In the genomic region with DNA sequence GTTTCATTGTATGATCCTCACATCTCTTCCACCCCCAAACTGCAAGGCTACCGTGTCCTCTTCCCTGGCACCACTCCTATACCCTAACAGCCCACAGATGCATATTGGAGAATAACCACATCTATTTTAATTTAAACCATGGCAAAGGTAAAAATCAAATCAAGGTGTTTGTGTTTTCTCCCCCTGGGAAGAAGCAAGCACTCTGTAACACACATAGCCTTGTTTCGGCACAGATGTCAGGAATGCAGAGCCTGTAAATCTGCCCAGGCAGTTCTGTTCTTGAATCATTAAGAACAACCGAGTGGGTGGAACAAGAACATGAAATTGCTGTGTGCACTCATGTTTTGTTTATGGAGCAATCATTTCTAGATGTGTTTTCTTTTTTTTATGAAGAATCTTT, we compare ENCODE assay signal across 16 cellular contexts. TPM values are rescaled to one million over a fixed set of nuclear protein-coding genes. Genes with fewer than 3 reads are reported as not detected.
DNase-seq lines count a peak whose midpoint lies in the region; ATAC-seq, FAIRE-seq and TF ChIP-seq lines count a peak whose summit lies in the region.
"Had no signal": no experiment of that assay in that cellular context is flagged by ENCODE, and none has a peak within 500 bp of the region (broad histone marks: within the 10 kb centered on the region; RNA-seq: fewer than 3 reads in every experiment).

No MANE protein-coding gene starts in this region.

- H3K36me3 ChIP-seq in HEK293 (ENCODE audit: control insufficient read depth in 2 of 2, insufficient read depth in 1 of 2, low read length in 2 of 2) (no peaks in the 10 kb centered on the region), keratinocyte (ENCODE audit: control insufficient read depth in 2 of 2, extremely low read depth in 1 of 2, insufficient read depth in 2 of 2, low read length in 2 of 2) (no peaks in the 10 kb centered on the region), smooth muscle cell (ENCODE audit: low read depth) (no peaks in the 10 kb centered on the region)
- H3K36me3 ChIP-seq: uterus had no signal

- H3K4me1 Mint-ChIP-seq in activated CD4-positive, alpha-beta T cell treated with anti-CD3 and anti-CD28 coated beads, Interleukin-2, amount 10 ng/mL, durations not matched to agents 7 days and 5 days, result peaks cover 3% of the 10 kb centered on the region
- peaks cover 15% of the 10 kb centered on the region for H3K4me1 Mint-ChIP-seq in activated T-cell treated with anti-CD3 and anti-CD28 coated beads, Interleukin-2, amount 50 U/mL, for 72 hours (ENCODE audit: low read depth)
- H3K4me1 Mint-ChIP-seq: immature natural killer cell had no signal

- H3K27me3 ChIP-seq in keratinocyte (ENCODE audit: control insufficient read depth, extremely low read depth, insufficient read depth, low read length) (no peaks in the 10 kb centered on the region), smooth muscle cell (ENCODE audit: low read depth) (no peaks in the 10 kb centered on the region)
- H3K27me3 ChIP-seq: uterus had no signal

- no peak overlapping the region for H3K27ac Mint-ChIP-seq in activated CD4-positive, alpha-beta T cell treated with anti-CD3 and anti-CD28 coated beads, Interleukin-2, amount 10 ng/mL, durations not matched to agents 7 days and 5 days
- H3K27ac Mint-ChIP-seq in activated T-cell treated with anti-CD3 and anti-CD28 coated beads, Interleukin-2, amount 50 U/mL, for 72 hours, result no peak overlapping the region
- H3K27ac Mint-ChIP-seq: immature natural killer cell, T-cell had no signal

- H3K9me3 Mint-ChIP-seq in activated CD4-positive, alpha-beta T cell treated with anti-CD3 and anti-CD28 coated beads, Interleukin-2, amount 10 ng/mL, durations not matched to agents 7 days and 5 days, result no peaks in the 10 kb centered on the region
- H3K9me3 Mint-ChIP-seq in activated T-cell treated with anti-CD3 and anti-CD28 coated beads, Interleukin-2, amount 50 U/mL, for 72 hours, result no peaks in the 10 kb centered on the region
- H3K9me3 Mint-ChIP-seq: immature natural killer cell, T-cell had no signal

- no peaks in the 10 kb centered on the region for H3K9me1 ChIP-seq in keratinocyte (ENCODE audit: control insufficient read depth, extremely low read depth, insufficient read depth, low read length)

- no peak for TF ChIP-seq CTCF in HEK293 (tag by site-specific recombination; IDR thresholded peaks at IDR 0.05)
- no peak for TF ChIP-seq CTCF in keratinocyte (optimal IDR thresholded peaks at IDR 0.05 in 1 of 3, IDR thresholded peaks at IDR 0.05 in 1 of 3, conservative IDR thresholded peaks at IDR 0.05 in 1 of 3; ENCODE audit: extremely low read depth in 1 of 3, insufficient read depth in 2 of 3, low read length in 3 of 3)
- TF ChIP-seq CTCF in smooth muscle cell (IDR thresholded peaks at IDR 0.05; ENCODE audit: borderline replicate concordance, insufficient read depth, poor library complexity, severe bottlenecking), result no peak

- CTCF ChIA-PET in HEK293 (lab: Yijun Ruan, JAX), result interaction anchor here (0.6 to 0.7 kb wide), 2 partner anchors 37 to 540 kb away, joined by 3 read pairs; no protein-coding TSS in a partner anchor
- CTCF ChIA-PET in activated CD4-positive, alpha-beta T cell treated with anti-CD3 and anti-CD28 coated beads, Interleukin-2, amount 10 ng/mL, durations not matched to agents 7 days and 5 days (lab: Charles Lee), result no interaction called here

- H2AFZ ChIP-seq in keratinocyte (ENCODE audit: control insufficient read depth, low read length) (peak overlapping the region; percentile 57), smooth muscle cell (ENCODE audit: low read depth) (peak overlapping the region; percentile 16)

- no peak for ATAC-seq in activated T-cell treated with anti-CD3 and anti-CD28 coated beads, Interleukin-2, amount 50 U/mL, for 72 hours (replicated peaks in 1 of 2)
- ATAC-seq: T-cell had no signal

- H3K4me2 ChIP-seq in keratinocyte (ENCODE audit: control insufficient read depth, extremely low read depth, insufficient read depth, low read depth, low read length) (peak overlapping the region; percentile 57), smooth muscle cell (peak overlapping the region; percentile 31)

- H3K9ac ChIP-seq in keratinocyte (ENCODE audit: control insufficient read depth, extremely low read depth, insufficient read depth, low read length) (no peak overlapping the region), smooth muscle cell (ENCODE audit: low read depth) (no peak overlapping the region)

- no peaks in the 10 kb centered on the region for H4K20me1 ChIP-seq in keratinocyte (ENCODE audit: control insufficient read depth, extremely low read depth, insufficient read depth, low read length)
- H4K20me1 ChIP-seq in smooth muscle cell (ENCODE audit: low read depth), result no peaks in the 10 kb centered on the region

- H3K36me3 Mint-ChIP-seq in activated CD4-positive, alpha-beta T cell treated with anti-CD3 and anti-CD28 coated beads, Interleukin-2, amount 10 ng/mL, durations not matched to agents 7 days and 5 days (ENCODE audit: low read depth), result no peaks in the 10 kb centered on the region
- H3K36me3 Mint-ChIP-seq in activated T-cell treated with anti-CD3 and anti-CD28 coated beads, Interleukin-2, amount 50 U/mL, for 72 hours (ENCODE audit: insufficient read depth in 2 of 2), result no peaks in the 10 kb centered on the region
- H3K36me3 Mint-ChIP-seq: immature natural killer cell, T-cell had no signal

- H3K27me3 Mint-ChIP-seq in activated CD4-positive, alpha-beta T cell treated with anti-CD3 and anti-CD28 coated beads, Interleukin-2, amount 10 ng/mL, durations not matched to agents 7 days and 5 days, result no peaks in the 10 kb centered on the region
- H3K27me3 Mint-ChIP-seq in activated T-cell treated with anti-CD3 and anti-CD28 coated beads, Interleukin-2, amount 50 U/mL, for 72 hours (ENCODE audit: low read depth), result no peaks in the 10 kb centered on the region

- H3K27ac ChIP-seq in HEK293 (ENCODE audit: extremely low read depth, low read depth, low read length) (no peak overlapping the region), keratinocyte (ENCODE audit: control insufficient read depth, insufficient read depth, low read length) (no peak overlapping the region), smooth muscle cell (ENCODE audit: low read depth) (no peak overlapping the region)

- 31% methylated on average over 3 of the region's 3 CpGs for WGBS in smooth muscle cell (ENCODE audit: low lambda C conversion rate)

- DNase-seq in cerebellar cortex (ENCODE audit: low spot score) (peak; percentile 61), keratinocyte (ENCODE audit: low read depth, low spot score) (no peak), smooth muscle cell (lab: John Stamatoyannopoulos, UW; ENCODE audit: unreplicated experiment) (no peak), T-helper 2 cell (no peak)
- no peak for DNase-seq in activated CD4-positive, alpha-beta T cell treated with anti-CD3 and anti-CD28 coated beads, Interleukin-2, amount 10 ng/mL, durations not matched to agents 7 days and 5 days
- no peak for DNase-seq in activated T-cell treated with anti-CD3 and anti-CD28 coated beads, Interleukin-2, amount 50 U/mL, for 72 hours
- DNase-seq: activated CD4-positive, alpha-beta T cell treated with anti-CD3 and anti-CD28 coated beads for 1 hour; dermis blood vessel endothelial cell; immature natural killer cell; NCI-H1092; NCI-H446 treated with DMSO at 0.1 percent for 48 hours; stimulated activated CD4-positive, alpha-beta T cell treated with anti-CD3 and anti-CD28 coated beads, Interleukin-4, amount 100 ng/mL, for 1 hour; T-cell; uterus had no signal

- dilution Hi-C loops in keratinocyte (cut with MboI; ENCODE audit: extremely low pct_ligation_motif_present, low sequenced_read_pairs), result no loop called here

- H3K4me3 Mint-ChIP-seq in activated CD4-positive, alpha-beta T cell treated with anti-CD3 and anti-CD28 coated beads, Interleukin-2, amount 10 ng/mL, durations not matched to agents 7 days and 5 days, result no peak overlapping the region
- H3K4me3 Mint-ChIP-seq in activated T-cell treated with anti-CD3 and anti-CD28 coated beads, Interleukin-2, amount 50 U/mL, for 72 hours, result no peak overlapping the region
- H3K4me3 Mint-ChIP-seq: immature natural killer cell, T-cell had no signal

- POLR2A ChIA-PET in HEK293 (lab: Yijun Ruan, JAX), result no interaction called here
- POLR2A ChIA-PET in activated CD4-positive, alpha-beta T cell treated with anti-CD3 and anti-CD28 coated beads, Interleukin-2, amount 10 ng/mL, durations not matched to agents 7 days and 5 days (lab: Charles Lee), result no interaction called here

- peak; percentile 67 for FAIRE-seq in keratinocyte (lab: Jason Lieb, UNC)
- FAIRE-seq: frontal cortex had no signal

- H3K9me3 ChIP-seq in HEK293 (ENCODE audit: control insufficient read depth, insufficient read depth, low read depth, low read length) (no peaks in the 10 kb centered on the region), keratinocyte (ENCODE audit: control insufficient read depth, low read depth, low read length) (no peaks in the 10 kb centered on the region), smooth muscle cell (replicated peaks; ENCODE audit: low read depth) (no peaks in the 10 kb centered on the region)
- H3K9me3 ChIP-seq: uterus had no signal

- no peak overlapping the region for H3K4me3 ChIP-seq in HEK293 (ENCODE audit: low read depth, low read length)
- no peak overlapping the region for H3K4me3 ChIP-seq in keratinocyte (ENCODE audit: control insufficient read depth in 2 of 3, extremely low read depth in 1 of 3, insufficient read depth in 2 of 3, low read depth in 1 of 3, low read length in 3 of 3)
- no peak overlapping the region for H3K4me3 ChIP-seq in smooth muscle cell
- H3K4me3 ChIP-seq: uterus had no signal

- H3F3A ChIP-seq in smooth muscle cell (ENCODE audit: low read depth), result no peaks in the 10 kb centered on the region

- H3K79me2 ChIP-seq in keratinocyte (ENCODE audit: control insufficient read depth, insufficient read depth, low read length), result no peaks in the 10 kb centered on the region
- no peaks in the 10 kb centered on the region for H3K79me2 ChIP-seq in smooth muscle cell (ENCODE audit: low read depth)

- peaks cover 12% of the 10 kb centered on the region for H3K4me1 ChIP-seq in HEK293 (ENCODE audit: control insufficient read depth, insufficient read depth, low read length)
- H3K4me1 ChIP-seq in keratinocyte (ENCODE audit: control insufficient read depth, extremely low read depth, insufficient read depth, low read length), result peaks cover 48% of the 10 kb centered on the region
- H3K4me1 ChIP-seq in smooth muscle cell (ENCODE audit: low read depth), result no peaks in the 10 kb centered on the region
- H3K4me1 ChIP-seq: uterus had no signal

RNA-seq across cellular contexts. Expression of gene COX7A2L, which starts 6.8 kb away (rescaled TPM):
- polyA plus RNA-seq in keratinocyte (126 to 172 TPM (median 144 TPM) in 3 replicates), smooth muscle cell (89.8 and 93.3 TPM in 2 replicates)
- polyA plus RNA-seq in keratinocyte (2011; ENCODE audit: low read depth), result 73.7 TPM
- polyA plus RNA-seq in keratinocyte (2011; cell fraction: cytosol; rRNA removed), result 140 and 154 TPM in 2 replicates
- polyA plus RNA-seq in keratinocyte (2011; cell fraction: nucleus; rRNA removed), result 42.5 and 62.6 TPM in 2 replicates
- polyA plus RNA-seq in keratinocyte (2012; ENCODE audit: low replicate concordance), result 101 and 194 TPM in 2 replicates
- 42.9 to 56.5 TPM (median 47.7 TPM) in 3 replicates for polyA minus RNA-seq in keratinocyte
- polyA minus RNA-seq in keratinocyte (2011; cell fraction: cytosol; rRNA and poly(A)+ RNA removed), result 45.8 TPM
- 8.3 and 14.2 TPM in 2 replicates for polyA minus RNA-seq in keratinocyte (2011; cell fraction: nucleus; rRNA and poly(A)+ RNA removed)
- 145 and 177 TPM in 2 replicates for total RNA-seq in smooth muscle cell
- total RNA-seq in activated CD4-positive, alpha-beta T cell treated with anti-CD3 and anti-CD28 coated beads, Interleukin-2, amount 10 ng/mL, durations not matched to agents 7 days and 5 days, result 10 to 100 TPM; 86.4 to 92.1 TPM
- 100 to 1,000 TPM; 140 to 157 TPM for total RNA-seq in activated T-cell treated with anti-CD3 and anti-CD28 coated beads, Interleukin-2, amount 50 U/mL, for 72 hours
